1 cellular context compared by ENCODE assay signal in genomic region chr10:102261196-102261595, GRCh38.
TF ChIP-seq lines count a peak whose summit lies in the region.

No MANE protein-coding gene starts in this region.

TF ChIP-seq in HCT116, 20 proteins besides CTCF, POLR2A, EP300 and RAD21 (continued from another document):
- TF ChIP-seq EZH2 (IDR thresholded peaks at IDR 0.05) = no peak
